1 cellular context compared by ENCODE assay signal in the genomic region with DNA sequence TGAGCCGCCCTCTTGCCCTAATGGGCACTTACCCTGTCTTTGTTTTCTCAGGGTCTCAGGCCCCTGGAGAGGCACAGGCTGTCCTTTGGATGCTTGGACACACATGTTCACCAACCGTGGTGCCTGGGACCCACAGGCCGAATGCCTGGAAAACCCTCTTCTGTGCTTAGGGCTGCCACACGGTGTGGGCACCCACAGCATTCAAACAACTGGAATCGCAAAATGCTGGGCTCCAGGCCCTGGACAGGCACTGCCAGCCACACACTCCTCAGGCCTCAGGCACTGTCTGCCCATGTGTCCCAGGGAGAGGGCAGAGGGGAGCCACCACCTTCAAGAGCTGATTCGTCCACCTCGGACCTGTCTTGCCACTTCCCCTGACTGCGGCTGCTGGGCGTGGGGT.
TF ChIP-seq lines count a peak whose summit lies in the region.

No MANE protein-coding gene starts in this region.

TF ChIP-seq in HepG2, 621 proteins besides CTCF, POLR2A, EP300 and RAD21 (continued from another document):
- TF ChIP-seq, protein P1, sequence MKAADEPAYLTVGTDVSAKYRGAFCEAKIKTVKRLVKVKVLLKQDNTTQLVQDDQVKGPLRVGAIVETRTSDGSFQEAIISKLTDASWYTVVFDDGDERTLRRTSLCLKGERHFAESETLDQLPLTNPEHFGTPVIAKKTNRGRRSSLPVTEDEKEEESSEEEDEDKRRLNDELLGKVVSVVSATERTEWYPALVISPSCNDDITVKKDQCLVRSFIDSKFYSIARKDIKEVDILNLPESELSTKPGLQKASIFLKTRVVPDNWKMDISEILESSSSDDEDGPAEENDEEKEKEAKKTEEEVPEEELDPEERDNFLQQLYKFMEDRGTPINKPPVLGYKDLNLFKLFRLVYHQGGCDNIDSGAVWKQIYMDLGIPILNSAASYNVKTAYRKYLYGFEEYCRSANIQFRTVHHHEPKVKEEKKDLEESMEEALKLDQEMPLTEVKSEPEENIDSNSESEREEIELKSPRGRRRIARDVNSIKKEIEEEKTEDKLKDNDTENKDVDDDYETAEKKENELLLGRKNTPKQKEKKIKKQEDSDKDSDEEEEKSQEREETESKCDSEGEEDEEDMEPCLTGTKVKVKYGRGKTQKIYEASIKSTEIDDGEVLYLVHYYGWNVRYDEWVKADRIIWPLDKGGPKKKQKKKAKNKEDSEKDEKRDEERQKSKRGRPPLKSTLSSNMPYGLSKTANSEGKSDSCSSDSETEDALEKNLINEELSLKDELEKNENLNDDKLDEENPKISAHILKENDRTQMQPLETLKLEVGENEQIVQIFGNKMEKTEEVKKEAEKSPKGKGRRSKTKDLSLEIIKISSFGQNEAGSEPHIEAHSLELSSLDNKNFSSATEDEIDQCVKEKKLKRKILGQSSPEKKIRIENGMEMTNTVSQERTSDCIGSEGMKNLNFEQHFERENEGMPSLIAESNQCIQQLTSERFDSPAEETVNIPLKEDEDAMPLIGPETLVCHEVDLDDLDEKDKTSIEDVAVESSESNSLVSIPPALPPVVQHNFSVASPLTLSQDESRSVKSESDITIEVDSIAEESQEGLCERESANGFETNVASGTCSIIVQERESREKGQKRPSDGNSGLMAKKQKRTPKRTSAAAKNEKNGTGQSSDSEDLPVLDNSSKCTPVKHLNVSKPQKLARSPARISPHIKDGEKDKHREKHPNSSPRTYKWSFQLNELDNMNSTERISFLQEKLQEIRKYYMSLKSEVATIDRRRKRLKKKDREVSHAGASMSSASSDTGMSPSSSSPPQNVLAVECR (CRISPR knock-in tag; IDR thresholded peaks at IDR 0.05; ENCODE audit: borderline replicate concordance): no peak
- TF ChIP-seq, protein P2, sequence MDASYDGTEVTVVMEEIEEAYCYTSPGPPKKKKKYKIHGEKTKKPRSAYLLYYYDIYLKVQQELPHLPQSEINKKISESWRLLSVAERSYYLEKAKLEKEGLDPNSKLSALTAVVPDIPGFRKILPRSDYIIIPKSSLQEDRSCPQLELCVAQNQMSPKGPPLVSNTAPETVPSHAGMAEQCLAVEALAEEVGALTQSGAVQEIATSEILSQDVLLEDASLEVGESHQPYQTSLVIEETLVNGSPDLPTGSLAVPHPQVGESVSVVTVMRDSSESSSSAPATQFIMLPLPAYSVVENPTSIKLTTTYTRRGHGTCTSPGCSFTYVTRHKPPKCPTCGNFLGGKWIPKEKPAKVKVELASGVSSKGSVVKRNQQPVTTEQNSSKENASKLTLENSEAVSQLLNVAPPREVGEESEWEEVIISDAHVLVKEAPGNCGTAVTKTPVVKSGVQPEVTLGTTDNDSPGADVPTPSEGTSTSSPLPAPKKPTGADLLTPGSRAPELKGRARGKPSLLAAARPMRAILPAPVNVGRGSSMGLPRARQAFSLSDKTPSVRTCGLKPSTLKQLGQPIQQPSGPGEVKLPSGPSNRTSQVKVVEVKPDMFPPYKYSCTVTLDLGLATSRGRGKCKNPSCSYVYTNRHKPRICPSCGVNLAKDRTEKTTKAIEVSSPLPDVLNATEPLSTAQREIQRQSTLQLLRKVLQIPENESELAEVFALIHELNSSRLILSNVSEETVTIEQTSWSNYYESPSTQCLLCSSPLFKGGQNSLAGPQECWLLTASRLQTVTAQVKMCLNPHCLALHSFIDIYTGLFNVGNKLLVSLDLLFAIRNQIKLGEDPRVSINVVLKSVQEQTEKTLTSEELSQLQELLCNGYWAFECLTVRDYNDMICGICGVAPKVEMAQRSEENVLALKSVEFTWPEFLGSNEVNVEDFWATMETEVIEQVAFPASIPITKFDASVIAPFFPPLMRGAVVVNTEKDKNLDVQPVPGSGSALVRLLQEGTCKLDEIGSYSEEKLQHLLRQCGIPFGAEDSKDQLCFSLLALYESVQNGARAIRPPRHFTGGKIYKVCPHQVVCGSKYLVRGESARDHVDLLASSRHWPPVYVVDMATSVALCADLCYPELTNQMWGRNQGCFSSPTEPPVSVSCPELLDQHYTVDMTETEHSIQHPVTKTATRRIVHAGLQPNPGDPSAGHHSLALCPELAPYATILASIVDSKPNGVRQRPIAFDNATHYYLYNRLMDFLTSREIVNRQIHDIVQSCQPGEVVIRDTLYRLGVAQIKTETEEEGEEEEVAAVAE (CRISPR knock-in tag; IDR thresholded peaks at IDR 0.05; ENCODE audit: borderline replicate concordance): no peak
- TF ChIP-seq ZNF563 (CRISPR knock-in tag; IDR thresholded peaks at IDR 0.05) (no peak), ZNF768 (CRISPR knock-in tag; IDR thresholded peaks at IDR 0.05) (no peak), ATF1 (CRISPR knock-in tag; IDR thresholded peaks at IDR 0.05) (no peak)
